22 cellular contexts compared by ENCODE assay signal in the genomic region with DNA sequence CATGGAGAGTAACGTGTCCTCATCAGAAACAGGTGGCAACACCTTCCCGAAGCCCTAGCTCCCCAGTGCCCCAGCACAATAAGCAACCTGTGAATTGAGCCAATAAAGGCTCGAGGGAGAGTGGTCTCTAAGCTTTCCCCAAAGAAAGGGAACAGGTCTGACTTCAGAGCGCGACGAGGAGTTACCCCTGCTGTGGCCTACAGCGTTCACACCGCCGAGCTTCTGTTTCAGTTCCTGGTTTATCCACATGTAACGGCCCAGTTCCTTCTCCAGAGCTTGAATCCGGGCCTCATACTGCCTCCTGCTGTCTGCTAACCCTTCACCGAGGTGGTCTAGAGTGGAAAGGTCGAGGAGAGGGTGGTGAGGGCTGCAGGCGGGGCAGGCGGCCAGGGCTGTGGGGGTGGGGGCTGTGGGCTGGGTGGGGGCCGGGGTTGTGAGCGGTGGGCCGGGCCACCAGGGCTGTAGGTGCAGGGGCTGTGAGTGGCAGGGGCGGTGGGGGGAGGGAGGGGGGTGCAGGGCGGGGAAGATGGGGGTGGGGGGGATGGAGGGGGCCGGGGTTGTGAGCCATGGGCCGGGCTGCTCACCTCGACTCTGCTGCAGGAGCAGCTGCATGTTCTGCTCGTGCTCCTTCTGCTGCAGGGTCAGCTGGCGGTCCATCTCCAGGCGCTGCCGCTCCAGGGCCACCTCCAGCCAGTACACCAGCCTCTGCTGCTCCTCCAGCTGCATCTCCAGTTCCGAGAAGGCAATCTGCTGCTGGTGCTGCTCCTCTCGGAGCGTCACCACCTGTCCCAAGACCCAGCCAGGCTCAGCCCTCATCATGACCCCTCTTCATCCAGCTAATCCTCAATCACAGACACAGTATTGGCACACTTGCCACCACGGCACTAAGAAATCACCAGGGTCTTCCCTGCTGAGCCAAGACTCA. TPM values are rescaled to one million over a fixed set of nuclear protein-coding genes. Genes with fewer than 3 reads are reported as not detected.
DNase-seq lines count a peak whose midpoint lies in the region; ATAC-seq, FAIRE-seq and TF ChIP-seq lines count a peak whose summit lies in the region.
"Had no signal": no experiment of that assay in that cellular context is flagged by ENCODE, and none has a peak within 500 bp of the region (broad histone marks: within the 10 kb centered on the region; RNA-seq: fewer than 3 reads in every experiment).

No MANE protein-coding gene starts in this region.

- peaks cover 60% of the 10 kb centered on the region for H3K36me3 Mint-ChIP-seq in neural progenitor cell

- POLR2A ChIA-PET in HEK293T (lab: Yijun Ruan, JAX), result interaction anchor here (1.0 to 1.2 kb wide), 2 partner anchors 54 kb away, joined by 4 to 6 read pairs; a partner anchor contains a TSS
- POLR2A ChIA-PET in K562 (lab: Yijun Ruan, JAX), result interaction anchor here (0.5 to 1.0 kb wide), 5 partner anchors 8 to 1724 kb away, joined by 3 to 4 read pairs (median 3); no protein-coding TSS in a partner anchor

- H3K4me1 Mint-ChIP-seq in neural progenitor cell, result peaks cover 4% of the 10 kb centered on the region
- H3K4me1 Mint-ChIP-seq: activated CD4-positive, alpha-beta T cell treated with anti-CD3 and anti-CD28 coated beads, Interleukin-2, amount 10 ng/mL, durations not matched to agents 7 days and 5 days; IgD-negative memory B cell had no signal

- H3K27ac ChIP-seq in K562 (ENCODE audit: extremely low read depth, low read depth, low read length) (no peak overlapping the region), neural progenitor cell (no peak overlapping the region)
- H3K27ac ChIP-seq: right lobe of liver, thyroid gland had no signal

- H3K9me3 ChIP-seq in K562 (replicated peaks; ENCODE audit: control insufficient read depth, insufficient read depth, low read depth, low read length) (peaks cover 5% of the 10 kb centered on the region; the same call in 1 of the 2 replicates), neural progenitor cell (ENCODE audit: low read depth) (no peaks in the 10 kb centered on the region)
- H3K9me3 ChIP-seq: right lobe of liver, thyroid gland had no signal

- H4K20me1 ChIP-seq in K562 (replicated peaks; ENCODE audit: control insufficient read depth, insufficient read depth, low read length) (no peaks in the 10 kb centered on the region), neural progenitor cell (ENCODE audit: low read depth) (peaks cover 8% of the 10 kb centered on the region)

- H3K36me3 ChIP-seq in K562 (ENCODE audit: control insufficient read depth, insufficient read depth, low read length) (peaks cover 81% of the 10 kb centered on the region), neural progenitor cell (peaks cover 9% of the 10 kb centered on the region)
- H3K36me3 ChIP-seq: right lobe of liver had no signal

- H3K9ac ChIP-seq in K562 (ENCODE audit: insufficient read depth in 1 of 2, low read depth in 2 of 2, low read length in 2 of 2), result no peak overlapping the region
- no peak overlapping the region for H3K9ac ChIP-seq in neural progenitor cell

- peaks cover 12% of the 10 kb centered on the region for H3K9me3 Mint-ChIP-seq in neural progenitor cell
- H3K9me3 Mint-ChIP-seq: IgD-negative memory B cell had no signal

- 90% methylated on average over 16 of the region's 31 CpGs for WGBS in K562 (ENCODE audit: insufficient coverage, low coverage, missing lambda C conversion rate)

- BruUV-seq in K562 (replicated peaks; lab: Mats Ljungman, UMichigan), result no TSS peak

- intact Hi-C loops in K562 (cut with micrococcal nuclease), result no loop called here

- H3K4me2 ChIP-seq in K562 (ENCODE audit: insufficient read depth, low read length) (no peak overlapping the region), neural progenitor cell (no peak overlapping the region)

- TF ChIP-seq EP300 in K562 (IDR thresholded peaks at IDR 0.05; ENCODE audit: low read length), result no peak

- FAIRE-seq in K562 (lab: Jason Lieb, UNC), result no peak
- FAIRE-seq: GM19239, TTC549 had no signal

- H3K4me1 ChIP-seq in K562 (replicated peaks in 1 of 2; ENCODE audit: control insufficient read depth in 2 of 2, insufficient read depth in 2 of 2, low read length in 2 of 2) (no peaks in the 10 kb centered on the region; a peak in 1 of 5 replicates), neural progenitor cell (no peaks in the 10 kb centered on the region)
- H3K4me1 ChIP-seq: right lobe of liver, thyroid gland had no signal

- H3K4me3 Mint-ChIP-seq in neural progenitor cell, result peak overlapping the region; percentile 19
- H3K4me3 Mint-ChIP-seq: activated CD4-positive, alpha-beta T cell treated with anti-CD3 and anti-CD28 coated beads, Interleukin-2, amount 10 ng/mL, durations not matched to agents 7 days and 5 days; IgD-negative memory B cell had no signal

- CTCF ChIA-PET in HEK293T (lab: Yijun Ruan, JAX), result no interaction called here
- CTCF ChIA-PET in K562 (lab: Yijun Ruan, JAX; ENCODE audit: low intra/inter-chr PET ratio), result no interaction called here

- H3K9me1 ChIP-seq in K562 (ENCODE audit: control insufficient read depth, insufficient read depth, low read length), result no peaks in the 10 kb centered on the region

- DNase-seq in GM10266 (ENCODE audit: extremely low spot score) (peak; percentile 21), HEK293T (ENCODE audit: extremely low spot score) (peak; percentile 10), K562 (ENCODE audit: extremely low read depth in 1 of 4, low spot score in 3 of 4) (peak in 2 of 4 experiments; percentile 11 to 13), neural progenitor cell (ENCODE audit: low spot score) (peak; percentile 11), NCI-H82 (lab: John Stamatoyannopoulos, UW) (no peak), erythroblast (lab: John Stamatoyannopoulos, UW) (no peak), nucleus accumbens (lab: John Stamatoyannopoulos, UW) (no peak)
- DNase-seq: activated CD4-positive, alpha-beta T cell treated with anti-CD3 and anti-CD28 coated beads, Interleukin-2, amount 10 ng/mL, durations not matched to agents 7 days and 5 days; activated naive CD4-positive, alpha-beta T cell; AML-193; anterior cingulate cortex; COR-L47; effector CD8-positive, alpha-beta T cell; NCI-H1930; NCI-H446; SW 1271; thyroid gland had no signal

- no peak for TF ChIP-seq POLR2A in K562 (conservative IDR thresholded peaks at IDR 0.05)
- no peak for TF ChIP-seq POLR2A in erythroblast (IDR thresholded peaks at IDR 0.05; ENCODE audit: low read length)

- TF ChIP-seq CTCF in GM10266 (IDR thresholded peaks at IDR 0.05; ENCODE audit: control insufficient read depth, insufficient read depth, low read depth, missing control alignments), result no peak
- TF ChIP-seq CTCF in K562 (IDR thresholded peaks at IDR 0.05 in 2 of 3, conservative IDR thresholded peaks at IDR 0.05 in 1 of 3; ENCODE audit: insufficient read depth in 2 of 3, low read depth in 1 of 3, low read length in 3 of 3), result no peak
- TF ChIP-seq CTCF in neural progenitor cell (IDR thresholded peaks at IDR 0.05), result no peak

- H3K4me3 ChIP-seq in K562 (no peak overlapping the region), neural progenitor cell (no peak overlapping the region)
- H3K4me3 ChIP-seq: right lobe of liver, thyroid gland had no signal

- no peak for TF ChIP-seq RAD21 in K562 (CRISPR knock-in tag; conservative IDR thresholded peaks at IDR 0.05 in 1 of 2, IDR thresholded peaks at IDR 0.05 in 1 of 2)

- H3K27me3 Mint-ChIP-seq in neural progenitor cell (ENCODE audit: insufficient read depth, low read depth), result peaks cover 21% of the 10 kb centered on the region
- H3K27me3 Mint-ChIP-seq: activated CD4-positive, alpha-beta T cell treated with anti-CD3 and anti-CD28 coated beads, Interleukin-2, amount 10 ng/mL, durations not matched to agents 7 days and 5 days; IgD-negative memory B cell had no signal

- H3K27me3 ChIP-seq in K562 (ENCODE audit: control insufficient read depth in 2 of 2, insufficient read depth in 2 of 2, low read length in 2 of 2) (no peaks in the 10 kb centered on the region), neural progenitor cell (no peaks in the 10 kb centered on the region)
- H3K27me3 ChIP-seq: right lobe of liver, thyroid gland had no signal

- H3K79me2 ChIP-seq in K562 (ENCODE audit: control insufficient read depth, insufficient read depth, low read length) (no peaks in the 10 kb centered on the region), neural progenitor cell (ENCODE audit: low read depth) (no peaks in the 10 kb centered on the region)

- no peaks in the 10 kb centered on the region for H3F3A ChIP-seq in neural progenitor cell (ENCODE audit: low read depth)

- H2AFZ ChIP-seq in K562 (ENCODE audit: low read depth, low read length) (no peak overlapping the region), neural progenitor cell (replicated peaks) (no peak overlapping the region)

- in situ Hi-C loops in K562 (cut with MboI), result no loop called here

- no peak for ATAC-seq in K562
- ATAC-seq: HCT116, right lobe of liver had no signal

- peak overlapping the region; percentile 70 for H3K27ac Mint-ChIP-seq in neural progenitor cell
- H3K27ac Mint-ChIP-seq: activated CD4-positive, alpha-beta T cell treated with anti-CD3 and anti-CD28 coated beads, Interleukin-2, amount 10 ng/mL, durations not matched to agents 7 days and 5 days; IgD-negative memory B cell had no signal

RNA-seq across cellular contexts. Expression of a gene that starts 26.2 kb away (rescaled TPM):
- total RNA-seq in K562 (2011; cell fraction: chromatin; rRNA removed; ENCODE audit: low replicate concordance), result 4.9 and 14.4 TPM in 2 replicates
- total RNA-seq in K562 (2011; cell fraction: nucleolus; rRNA removed), result 4.2 and 7.3 TPM in 2 replicates
- total RNA-seq in K562 (2011; cell fraction: nucleoplasm; rRNA removed), result 2.7 and 3.1 TPM in 2 replicates
- total RNA-seq in K562 (2014; rRNA removed) (1.6 and 2.0 TPM in 2 replicates), K562 (2014; rRNA removed; fragmentation: Illumina TruSeq; extraction: Trizol) (0.15 and 0.35 TPM in 2 replicates), K562 (2015; rRNA removed; fragmentation: Illumina TruSeq; extraction: Trizol) (0.58 and 0.64 TPM in 2 replicates), K562 (2021) (1.7 and 1.8 TPM in 2 replicates), neural progenitor cell (ENCODE audit: low replicate concordance) (4.3 and 15.7 TPM in 2 replicates)
- polyA plus RNA-seq in K562 (2011; rRNA removed) (1.3 and 1.7 TPM in 2 replicates), K562 (2014; fragmentation: Illumina TruSeq; extraction: Trizol) (0.49 and 0.69 TPM in 2 replicates), K562 (2014; fragmentation: Nextera tagmentation; extraction: Ambion mirVana) (under 1 TPM; 0.04 to 0.06 TPM), K562 (2014; rRNA removed) (1.9 and 3.1 TPM in 2 replicates)
- 1.1 and 2.7 TPM in 2 replicates for polyA plus RNA-seq in K562 (2011; cell fraction: cytosol; rRNA removed)
- polyA plus RNA-seq in K562 (2011; cell fraction: nucleus; rRNA removed), result 4.3 and 6.8 TPM in 2 replicates
- 0.96 and 1.1 TPM in 2 replicates for polyA plus RNA-seq in K562 (2012)
- polyA minus RNA-seq in K562 (2011; rRNA and poly(A)+ RNA removed), result 0.45 and 1.2 TPM in 2 replicates
- polyA minus RNA-seq in K562 (2011; cell fraction: cytosol; rRNA and poly(A)+ RNA removed), result 0.82 and 1.5 TPM in 2 replicates
- polyA minus RNA-seq in K562 (2011; cell fraction: nucleus; rRNA and poly(A)+ RNA removed), result 1.2 and 2.8 TPM in 2 replicates
- polyA plus RNA-seq: IgD-negative memory B cell had no signal

RNA-seq across cellular contexts. Expression of a gene that starts 50.1 kb away (rescaled TPM):
- total RNA-seq in K562 (2011; cell fraction: chromatin; rRNA removed; ENCODE audit: low replicate concordance), result not detected in 2 replicates
- not detected in 2 replicates for total RNA-seq in K562 (2011; cell fraction: nucleolus; rRNA removed)
- not detected in 2 replicates for total RNA-seq in K562 (2011; cell fraction: nucleoplasm; rRNA removed)
- total RNA-seq in K562 (2014; rRNA removed) (not detected in 2 replicates), K562 (2014; rRNA removed; fragmentation: Illumina TruSeq; extraction: Trizol) (not detected in 2 replicates), K562 (2015; rRNA removed; fragmentation: Illumina TruSeq; extraction: Trizol) (not detected in 2 replicates), K562 (2021) (not detected in 2 replicates), neural progenitor cell (ENCODE audit: low replicate concordance) (0.07 and 0.15 TPM in 2 replicates)
- polyA plus RNA-seq in K562 (2011; rRNA removed) (not detected in 2 replicates), K562 (2014; fragmentation: Illumina TruSeq; extraction: Trizol) (not detected in 2 replicates), K562 (2014; fragmentation: Nextera tagmentation; extraction: Ambion mirVana) (not detected), K562 (2014; rRNA removed) (not detected in 2 replicates)
- polyA plus RNA-seq in K562 (2011; cell fraction: cytosol; rRNA removed), result not detected in 2 replicates
- not detected in 2 replicates for polyA plus RNA-seq in K562 (2011; cell fraction: nucleus; rRNA removed)
- polyA plus RNA-seq in K562 (2012), result not detected in 2 replicates
- not detected in 2 replicates for polyA minus RNA-seq in K562 (2011; rRNA and poly(A)+ RNA removed)
- polyA minus RNA-seq in K562 (2011; cell fraction: cytosol; rRNA and poly(A)+ RNA removed), result not detected in 2 replicates
- polyA minus RNA-seq in K562 (2011; cell fraction: nucleus; rRNA and poly(A)+ RNA removed), result not detected in 2 replicates
- polyA plus RNA-seq: IgD-negative memory B cell had no signal

RNA-seq across cellular contexts. Expression of a gene that starts 53.8 kb away (rescaled TPM):
- 76.1 and 83.1 TPM in 2 replicates for total RNA-seq in K562 (2011; cell fraction: chromatin; rRNA removed; ENCODE audit: low replicate concordance)
- total RNA-seq in K562 (2011; cell fraction: nucleolus; rRNA removed), result 43.7 and 48.0 TPM in 2 replicates
- 38.6 and 46.9 TPM in 2 replicates for total RNA-seq in K562 (2011; cell fraction: nucleoplasm; rRNA removed)
- 13.8 and 14.8 TPM in 2 replicates for total RNA-seq in K562 (2014; rRNA removed)
- 11.4 and 11.8 TPM in 2 replicates for total RNA-seq in K562 (2014; rRNA removed; fragmentation: Illumina TruSeq; extraction: Trizol)
- 11.9 and 12.3 TPM in 2 replicates for total RNA-seq in K562 (2015; rRNA removed; fragmentation: Illumina TruSeq; extraction: Trizol)
- 21.0 and 22.9 TPM in 2 replicates for total RNA-seq in K562 (2021)
- polyA plus RNA-seq in K562 (2011; rRNA removed), result 13.7 and 17.2 TPM in 2 replicates
- 9.4 and 10.6 TPM in 2 replicates for polyA plus RNA-seq in K562 (2011; cell fraction: cytosol; rRNA removed)
- polyA plus RNA-seq in K562 (2011; cell fraction: nucleus; rRNA removed), result 45.6 and 60.9 TPM in 2 replicates
- polyA plus RNA-seq in K562 (2012), result 12.5 and 13.0 TPM in 2 replicates
- 19.2 and 22.0 TPM in 2 replicates for polyA plus RNA-seq in K562 (2014; fragmentation: Illumina TruSeq; extraction: Trizol)
- 1 to 10 TPM in 1 of 2 experiments, under 1 TPM in 1; 0.84 to 1.0 TPM for polyA plus RNA-seq in K562 (2014; fragmentation: Nextera tagmentation; extraction: Ambion mirVana)
- polyA plus RNA-seq in K562 (2014; rRNA removed), result 13.7 and 14.2 TPM in 2 replicates
- polyA minus RNA-seq in K562 (2011; rRNA and poly(A)+ RNA removed), result 24.1 and 29.5 TPM in 2 replicates
- polyA minus RNA-seq in K562 (2011; cell fraction: cytosol; rRNA and poly(A)+ RNA removed), result 14.7 and 15.0 TPM in 2 replicates
- polyA minus RNA-seq in K562 (2011; cell fraction: nucleus; rRNA and poly(A)+ RNA removed), result 32.3 and 48.4 TPM in 2 replicates
- 19.6 and 25.7 TPM in 2 replicates for total RNA-seq in neural progenitor cell (ENCODE audit: low replicate concordance)
- polyA plus RNA-seq: IgD-negative memory B cell had no signal

Comparison
In these comparisons a context has a peak if more than half of its experiments do, and no peak if none do; other contexts are left out.
1. DNase-seq: peak in GM10266 (single experiment), HEK293T (single experiment) and neural progenitor cell (single experiment); none in NCI-H82 (single experiment), erythroblast (0 of 2) and nucleus accumbens (0 of 56).